ENCODE assay signal across 8 cellular contexts in the genomic region with DNA sequence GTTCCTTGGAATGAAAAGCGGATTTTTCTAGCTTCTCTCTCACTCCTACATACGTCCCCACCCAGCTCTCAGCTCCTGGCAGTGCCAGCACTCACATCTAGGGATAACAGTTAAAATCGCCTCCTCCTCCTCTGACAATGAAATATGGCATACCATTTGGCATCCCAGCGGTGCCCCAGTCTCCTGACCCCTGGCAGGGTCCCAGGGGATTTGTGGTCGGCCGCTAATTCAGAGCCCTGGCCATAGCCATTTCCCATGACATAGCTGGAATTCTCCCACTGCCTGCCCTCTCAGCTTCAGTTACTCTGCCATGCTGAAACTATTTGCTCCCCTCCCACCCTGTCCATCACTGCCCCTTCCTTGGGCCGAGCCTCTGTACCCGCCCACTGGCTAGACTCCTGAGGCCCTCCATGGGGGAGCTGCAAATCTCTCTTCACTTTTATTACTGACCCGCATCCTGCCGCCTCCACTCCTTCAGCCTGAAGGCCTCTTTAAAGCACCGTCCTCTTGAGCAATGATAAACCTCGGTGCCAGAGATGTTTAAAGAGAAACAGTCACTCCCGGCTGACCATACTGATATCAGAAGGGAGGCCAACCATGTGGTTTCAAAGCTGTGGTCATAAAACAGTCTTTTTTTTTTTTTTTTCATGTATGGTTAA.
DNase-seq lines count a peak whose midpoint lies in the region; ATAC-seq, FAIRE-seq and TF ChIP-seq lines count a peak whose summit lies in the region.

No MANE protein-coding gene starts in this region.

- H3K36me3 Mint-ChIP-seq in chondrocyte (ENCODE audit: low read depth), result peaks cover 22% of the 10 kb centered on the region

- WGBS in small intestine, 3 donors, result 38 to 49% (median 48%) methylated on average over 13 of the region's 13 CpGs

- peaks cover 8 to 22% (median 10%) of the 10 kb centered on the region in 3 donors for H3K9me3 ChIP-seq in tibial artery
- H3K9me3 ChIP-seq in small intestine (ENCODE audit: control insufficient read depth, low read depth), result no peaks in the 10 kb centered on the region

- TF ChIP-seq CTCF in chondrocyte (IDR thresholded peaks at IDR 0.05) (no peak), tibial artery (IDR thresholded peaks at IDR 0.05) (no peak)

- intact Hi-C loops in tibial artery (cut with DNase I; ENCODE audit: low total_unique reads), result no loop called here

- peak overlapping the region; percentile 13 to 31 for H3K4me3 ChIP-seq in tibial artery
- no peak overlapping the region for H3K4me3 ChIP-seq in small intestine (ENCODE audit: low read depth in 1 of 2, low read length in 2 of 2)

- peaks cover 15% of the 10 kb centered on the region for H3K9me3 Mint-ChIP-seq in chondrocyte (ENCODE audit: low read depth)

- H3K4me1 Mint-ChIP-seq in chondrocyte (ENCODE audit: low read depth), result peaks cover 65% of the 10 kb centered on the region

- no peaks in the 10 kb centered on the region for H3K27me3 ChIP-seq in tibial artery
- no peaks in the 10 kb centered on the region for H3K27me3 ChIP-seq in small intestine (ENCODE audit: control insufficient read depth in 2 of 2, insufficient read depth in 2 of 2, low read length in 2 of 2)

- no peaks in the 10 kb centered on the region for H3K27me3 Mint-ChIP-seq in chondrocyte (ENCODE audit: low read depth)

- FAIRE-seq in small intestine (lab: Jason Lieb, UNC), result no peak

- H3K4me1 ChIP-seq in tibial artery (peaks cover 0 to 43% (median 33%) of the 10 kb centered on the region in 4 donors), small intestine (ENCODE audit: control insufficient read depth in 2 of 2, insufficient read depth in 1 of 2, low read depth in 1 of 2, low read length in 1 of 2) (no peaks in the 10 kb centered on the region)

- no peak for ATAC-seq in HG03354 (IDR thresholded peaks at IDR 0.05; ENCODE audit: poor library complexity, severe bottlenecking, unreplicated experiment)
- no peak for ATAC-seq in HG02678 (IDR thresholded peaks at IDR 0.05; ENCODE audit: unreplicated experiment)

- H3K4me3 Mint-ChIP-seq in chondrocyte (ENCODE audit: unreplicated experiment), result peak overlapping the region; percentile 48

- peak; percentile 61 for DNase-seq in HT-29 (ENCODE audit: low spot score)
- DNase-seq in chondrocyte (ENCODE audit: low spot score), result peak; percentile 95
- peak; percentile 97 for DNase-seq in left kidney (ENCODE audit: low read depth, low spot score)
- peak; percentile 75 to 88 for DNase-seq in tibial artery
- DNase-seq in activated effector memory CD4-positive, alpha-beta T cell treated with anti-CD3 and anti-CD28 coated beads, Interleukin-2, amount 50 U/mL, for 16 hours, result no peak
- DNase-seq in small intestine, result no peak

- H3K36me3 ChIP-seq in tibial artery (no peaks in the 10 kb centered on the region), small intestine (ENCODE audit: control insufficient read depth in 2 of 2, insufficient read depth in 2 of 2, low read length in 2 of 2) (no peaks in the 10 kb centered on the region)

- H3K27ac ChIP-seq in tibial artery (peak overlapping the region; percentile 81 to 83), small intestine (ENCODE audit: low read depth in 1 of 2, low read length in 1 of 2) (peak overlapping the region in 1 of 2 donors; percentile 13)

- peak overlapping the region; percentile 92 for H3K27ac Mint-ChIP-seq in chondrocyte (ENCODE audit: unreplicated experiment)

Comparison
In these comparisons a context has a peak if more than half of its experiments do, and no peak if none do; other contexts are left out.
1. DNase-seq: peak in HT-29 (single experiment), chondrocyte (single experiment), left kidney (single experiment) and tibial artery (2 of 2); none in activated effector memory CD4-positive, alpha-beta T cell treated with anti-CD3 and anti-CD28 coated beads, Interleukin-2, amount 50 U/mL, for 16 hours (single experiment) and small intestine (single experiment).
2. H3K4me3 ChIP-seq: peak in tibial artery (2 of 2); none in small intestine (0 of 2).